23 cellular contexts compared by ENCODE assay signal in genomic region chr22:49995059-49995412, GRCh38. TPM values are rescaled to one million over a fixed set of nuclear protein-coding genes. Genes with fewer than 3 reads are reported as not detected.
DNase-seq lines count a peak whose midpoint lies in the region; ATAC-seq and TF ChIP-seq lines count a peak whose summit lies in the region.
"Had no signal": no experiment of that assay in that cellular context is flagged by ENCODE, and none has a peak within 500 bp of the region (broad histone marks: within the 10 kb centered on the region; RNA-seq: fewer than 3 reads in every experiment).

No MANE protein-coding gene starts in this region.

- no peak for TF ChIP-seq CTCF in transverse colon (IDR thresholded peaks at IDR 0.05)

- ATAC-seq in activated naive CD8-positive, alpha-beta T cell treated with anti-CD3 and anti-CD28 coated beads, Interleukin-2, amount 50 U/mL, for 24 hours, result no peak
- ATAC-seq in T-helper 17 cell, result no peak
- no peak for ATAC-seq in left lobe of liver
- ATAC-seq: A549 had no signal

- H3K9me3 Mint-ChIP-seq in activated naive CD8-positive, alpha-beta T cell (ENCODE audit: low read depth), result peaks cover 12% of the 10 kb centered on the region
- H3K9me3 Mint-ChIP-seq in activated naive CD8-positive, alpha-beta T cell treated with anti-CD3 and anti-CD28 coated beads, Interleukin-2, amount 50 U/mL, for 24 hours, result peaks cover 13% of the 10 kb centered on the region

- no peak overlapping the region for H3K27ac ChIP-seq in transverse colon
- H3K27ac ChIP-seq: A549 had no signal

- H3K4me3 ChIP-seq in transverse colon, result no peak overlapping the region
- H3K4me3 ChIP-seq in MG63, result no peak overlapping the region
- H3K4me3 ChIP-seq: A549 had no signal

- H3K27ac Mint-ChIP-seq in activated naive CD8-positive, alpha-beta T cell, result peak overlapping the region; percentile 75
- H3K27ac Mint-ChIP-seq in activated naive CD8-positive, alpha-beta T cell treated with anti-CD3 and anti-CD28 coated beads, Interleukin-2, amount 50 U/mL, for 24 hours, result no peak overlapping the region
- H3K27ac Mint-ChIP-seq in T-helper 17 cell, result peak overlapping the region; percentile 24
- H3K27ac Mint-ChIP-seq: B cell, HFFc6 had no signal

- no peak for TF ChIP-seq EP300 in transverse colon (IDR thresholded peaks at IDR 0.05; ENCODE audit: low read depth)

- H3K9me3 ChIP-seq in T-helper 17 cell (ENCODE audit: control insufficient read depth, low read length, poor library complexity, severe bottlenecking) (no peaks in the 10 kb centered on the region), transverse colon (peaks cover 6 to 15% of the 10 kb centered on the region in 2 donors), MG63 (peaks cover 6% of the 10 kb centered on the region)

- TF ChIP-seq POLR2A in transverse colon (IDR thresholded peaks at IDR 0.05), result no peak

- H3K36me3 ChIP-seq in transverse colon (no peaks in the 10 kb centered on the region), MG63 (no peaks in the 10 kb centered on the region)

- DNase-seq in activated naive CD8-positive, alpha-beta T cell treated with anti-CD3 and anti-CD28 coated beads, Interleukin-2, amount 50 U/mL, for 24 hours, result no peak
- DNase-seq in T-helper 17 cell (no peak), posterior vena cava (ENCODE audit: low spot score) (peak; percentile 69), transverse colon (peak; percentile 5), left lobe of liver (ENCODE audit: low spot score) (no peak), MG63 (no peak)
- DNase-seq in activated CD4-positive, CD25-positive, alpha-beta regulatory T cell treated with anti-CD3 and anti-CD28 coated beads, Interleukin-2, amount 50 U/mL, for 72 hours, result no peak
- DNase-seq: DMS53, EL, GF-D8, H9, HFFc6, Karpas-422, NCI-H187, NCI-H446 treated with DMSO at 0.1 percent for 48 hours, NCI-H526 treated with DMSO at 0.1 percent for 48 hours, OCI-M1, SHP77 had no signal

- H3K27me3 Mint-ChIP-seq in activated naive CD8-positive, alpha-beta T cell, result peaks cover 3% of the 10 kb centered on the region
- H3K27me3 Mint-ChIP-seq in activated naive CD8-positive, alpha-beta T cell treated with anti-CD3 and anti-CD28 coated beads, Interleukin-2, amount 50 U/mL, for 24 hours, result peaks cover 10% of the 10 kb centered on the region
- H3K27me3 Mint-ChIP-seq in T-helper 17 cell, result no peaks in the 10 kb centered on the region

- intact Hi-C loops in posterior vena cava (cut with DNase I), result no loop called here
- intact Hi-C loops in transverse colon (cut with DNase I; ENCODE audit: low total_unique reads), result no loop called here

- H3K4me1 ChIP-seq in transverse colon, result peaks cover 6 to 29% (median 20%) of the 10 kb centered on the region in 4 donors

- H3K36me3 Mint-ChIP-seq in activated naive CD8-positive, alpha-beta T cell, result peaks cover 9% of the 10 kb centered on the region
- peaks cover 7% of the 10 kb centered on the region for H3K36me3 Mint-ChIP-seq in activated naive CD8-positive, alpha-beta T cell treated with anti-CD3 and anti-CD28 coated beads, Interleukin-2, amount 50 U/mL, for 24 hours (ENCODE audit: low read depth)
- H3K36me3 Mint-ChIP-seq in T-helper 17 cell (ENCODE audit: low read depth), result no peaks in the 10 kb centered on the region

- 71% methylated on average over 1 of the region's 2 CpGs; no CpG with 5 or more reads in 1 of the 2 donors for whole genome bisulfite sequencing in transverse colon (ENCODE audit: low coverage in 1 of 2), 2 donors

- peaks cover 4% of the 10 kb centered on the region for H3K27me3 ChIP-seq in transverse colon
- H3K27me3 ChIP-seq in MG63, result no peaks in the 10 kb centered on the region

- in situ Hi-C loops in transverse colon (cut with MboI; ENCODE audit: low pct_ligation_motif_present in 1 of 4, low pct_unique_long_range_greater_than_20kb in 1 of 4, low sequenced_read_pairs in 3 of 4), result no loop called here

- no peak overlapping the region for H3K4me3 Mint-ChIP-seq in activated naive CD8-positive, alpha-beta T cell
- no peak overlapping the region for H3K4me3 Mint-ChIP-seq in activated naive CD8-positive, alpha-beta T cell treated with anti-CD3 and anti-CD28 coated beads, Interleukin-2, amount 50 U/mL, for 24 hours
- H3K4me3 Mint-ChIP-seq in T-helper 17 cell, result no peak overlapping the region
- H3K4me3 Mint-ChIP-seq: B cell, H9, HFFc6 had no signal

- H3K4me1 Mint-ChIP-seq in activated naive CD8-positive, alpha-beta T cell (ENCODE audit: low read depth), result peaks cover 19% of the 10 kb centered on the region
- H3K4me1 Mint-ChIP-seq in activated naive CD8-positive, alpha-beta T cell treated with anti-CD3 and anti-CD28 coated beads, Interleukin-2, amount 50 U/mL, for 24 hours, result peaks cover 13% of the 10 kb centered on the region
- peaks cover 3% of the 10 kb centered on the region for H3K4me1 Mint-ChIP-seq in T-helper 17 cell

RNA-seq across cellular contexts. Expression of gene IL17REL, which starts 17.5 kb away (rescaled TPM):
- total RNA-seq in T-helper 17 cell, result not detected
- not detected for total RNA-seq in posterior vena cava
- 1 to 10 TPM in 2 of 4 donors, under 1 TPM in 2; 0.32 to 2.2 (median 1.3) TPM for total RNA-seq in transverse colon
- not detected for total RNA-seq in left lobe of liver
- total RNA-seq in MG63 (2014; rRNA removed; shearing (Covaris generic); ENCODE audit: low replicate concordance), result not detected in 2 replicates
- total RNA-seq: HFFc6, M059J, RPMI7951 had no signal

RNA-seq across cellular contexts. Expression of gene PIM3, which starts 34.5 kb away (rescaled TPM):
- total RNA-seq in T-helper 17 cell (100 to 1,000 TPM; 227 to 241 TPM), posterior vena cava (10 to 100 TPM; 29.9 to 37.2 TPM), transverse colon (100 to 1,000 TPM; 115 to 290 (median 147) TPM), left lobe of liver (36.8 TPM)
- 29.3 and 37.1 TPM in 2 replicates for total RNA-seq in MG63 (2014; rRNA removed; shearing (Covaris generic); ENCODE audit: low replicate concordance)

Comparison
In these comparisons a context has a peak if more than half of its experiments do, and no peak if none do; other contexts are left out.
1. DNase-seq: peak in posterior vena cava (single experiment) and transverse colon (single experiment); none in activated naive CD8-positive, alpha-beta T cell treated with anti-CD3 and anti-CD28 coated beads, Interleukin-2, amount 50 U/mL, for 24 hours (single experiment), T-helper 17 cell (0 of 3), left lobe of liver (single experiment), MG63 (single experiment) and activated CD4-positive, CD25-positive, alpha-beta regulatory T cell treated with anti-CD3 and anti-CD28 coated beads, Interleukin-2, amount 50 U/mL, for 72 hours (single experiment).